Comparison of ENCODE assay signal across 8 cellular contexts in genomic region chr20:50561379-50562078, GRCh38. TPM values are rescaled to one million over a fixed set of nuclear protein-coding genes. Genes with fewer than 3 reads are reported as not detected.
DNase-seq lines count a peak whose midpoint lies in the region; ATAC-seq and TF ChIP-seq lines count a peak whose summit lies in the region.

No MANE protein-coding gene starts in this region.

- no peak overlapping the region for H3K27ac ChIP-seq in breast epithelium

- POLR2A ChIA-PET in MCF 10A (lab: Yijun Ruan, JAX) = interaction anchor here (0.5 to 9.9 kb wide), 28 partner anchors 11 to 396 kb away, joined by 3 to 146 read pairs (median 4); partner anchors contain the start of gene PTPN1

- H3K36me3 ChIP-seq in breast epithelium = no peaks in the 10 kb centered on the region

- H3K27me3 Mint-ChIP-seq in MCF 10A (ENCODE audit: insufficient read depth, unreplicated experiment) = no peaks in the 10 kb centered on the region
- H3K27me3 Mint-ChIP-seq in activated CD8-positive, alpha-beta memory T cell treated with anti-CD3 and anti-CD28 coated beads, Interleukin-2, amount 10 ng/mL, durations not matched to agents 7 days and 5 days = no peaks in the 10 kb centered on the region

- no peaks in the 10 kb centered on the region for H3K4me1 ChIP-seq in breast epithelium

- peaks cover 47% of the 10 kb centered on the region for H3K4me1 Mint-ChIP-seq in MCF 10A (ENCODE audit: insufficient read depth, unreplicated experiment)
- H3K4me1 Mint-ChIP-seq in activated CD8-positive, alpha-beta memory T cell treated with anti-CD3 and anti-CD28 coated beads, Interleukin-2, amount 10 ng/mL, durations not matched to agents 7 days and 5 days = peaks cover 58% of the 10 kb centered on the region

- H3K9me3 Mint-ChIP-seq in MCF 10A (ENCODE audit: unreplicated experiment) = no peaks in the 10 kb centered on the region
- no peaks in the 10 kb centered on the region for H3K9me3 Mint-ChIP-seq in activated CD8-positive, alpha-beta memory T cell treated with anti-CD3 and anti-CD28 coated beads, Interleukin-2, amount 10 ng/mL, durations not matched to agents 7 days and 5 days (ENCODE audit: low read depth)

- H3K4me3 Mint-ChIP-seq in MCF 10A (ENCODE audit: unreplicated experiment) = peak overlapping the region; percentile 55
- peak overlapping the region; percentile 47 for H3K4me3 Mint-ChIP-seq in activated CD8-positive, alpha-beta memory T cell treated with anti-CD3 and anti-CD28 coated beads, Interleukin-2, amount 10 ng/mL, durations not matched to agents 7 days and 5 days

- H3K4me3 ChIP-seq in breast epithelium (no peak overlapping the region), fibroblast of the aortic adventitia (ENCODE audit: low read depth, low read length) (no peak overlapping the region)

- TSS peak; percentile 29 for BruUV-seq in MCF 10A (replicated peaks; lab: Mats Ljungman, UMichigan)

- CTCF ChIA-PET in MCF 10A (lab: Yijun Ruan, JAX) = interaction anchor here (0.6 to 4.4 kb wide), 14 partner anchors 12 to 404 kb away, joined by 3 to 17 read pairs (median 4); no protein-coding TSS in a partner anchor
- CTCF ChIA-PET in activated CD8-positive, alpha-beta memory T cell treated with anti-CD3 and anti-CD28 coated beads, Interleukin-2, amount 10 ng/mL, durations not matched to agents 7 days and 5 days (lab: Charles Lee) = interaction anchor here (1.0 to 2.4 kb wide), 13 partner anchors 9 to 372 kb away, joined by 3 to 16 read pairs (median 4); no protein-coding TSS in a partner anchor

- no peak for TF ChIP-seq POLR2A in breast epithelium (IDR thresholded peaks at IDR 0.05)

- peak; percentile 92 for ATAC-seq in activated CD8-positive, alpha-beta memory T cell treated with anti-CD3 and anti-CD28 coated beads, Interleukin-2, amount 10 ng/mL, durations not matched to agents 7 days and 5 days
- ATAC-seq in GM18867 (IDR thresholded peaks at IDR 0.05; ENCODE audit: unreplicated experiment) = no peak

- intact Hi-C loops in MCF 10A (cut with micrococcal nuclease) = no loop called here
- intact Hi-C loops in breast epithelium (cut with DNase I; ENCODE audit: low total_unique reads) = no loop called here

- H3K9me3 ChIP-seq in breast epithelium = no peaks in the 10 kb centered on the region

- H3K27ac Mint-ChIP-seq in MCF 10A (ENCODE audit: low read depth, unreplicated experiment) = peak overlapping the region; percentile 97
- H3K27ac Mint-ChIP-seq in activated CD8-positive, alpha-beta memory T cell treated with anti-CD3 and anti-CD28 coated beads, Interleukin-2, amount 10 ng/mL, durations not matched to agents 7 days and 5 days = peak overlapping the region; percentile 83

- no peaks in the 10 kb centered on the region for H3K27me3 ChIP-seq in breast epithelium

- H3K36me3 Mint-ChIP-seq in MCF 10A (ENCODE audit: insufficient read depth, unreplicated experiment) = peaks cover 61% of the 10 kb centered on the region
- peaks cover 52% of the 10 kb centered on the region for H3K36me3 Mint-ChIP-seq in activated CD8-positive, alpha-beta memory T cell treated with anti-CD3 and anti-CD28 coated beads, Interleukin-2, amount 10 ng/mL, durations not matched to agents 7 days and 5 days

- DNase-seq in MCF 10A (ENCODE audit: unreplicated experiment) (peak; percentile 89), breast epithelium (ENCODE audit: low spot score in 2 of 2) (no peak), fibroblast of the aortic adventitia (ENCODE audit: low read depth) (peak; percentile 94), NCI-H1417 (lab: John Stamatoyannopoulos, UW) (no peak), NCI-H1105 treated with DMSO at 0.1 percent for 48 hours (lab: John Stamatoyannopoulos, UW) (no peak)
- DNase-seq in activated CD8-positive, alpha-beta memory T cell treated with anti-CD3 and anti-CD28 coated beads, Interleukin-2, amount 10 ng/mL, durations not matched to agents 7 days and 5 days = peak; percentile 77
- DNase-seq in stimulated activated CD4-positive, alpha-beta T cell treated with anti-CD3 and anti-CD28 coated beads, Interleukin-12 subunit alpha, Interleukin-12 subunit beta, amount 100 ng/mL, for 4 hours = peak; percentile 60

- no peak for TF ChIP-seq CTCF in MCF 10A (IDR thresholded peaks at IDR 0.05; ENCODE audit: unreplicated experiment)
- TF ChIP-seq CTCF in breast epithelium (IDR thresholded peaks at IDR 0.05) = no peak
- no peak for TF ChIP-seq CTCF in fibroblast of the aortic adventitia (IDR thresholded peaks at IDR 0.05; ENCODE audit: insufficient read depth, low read length)

RNA-seq across cellular contexts. Expression of gene PTPN1, which starts 51.3 kb away (rescaled TPM):
- total RNA-seq in MCF 10A (2022) = 56.4 and 63.0 TPM in 2 replicates
- 10 to 100 TPM; 23.8 to 29.2 (median 28.5) TPM for total RNA-seq in breast epithelium
- 10 to 100 TPM; 62.5 to 74.7 TPM for total RNA-seq in activated CD8-positive, alpha-beta memory T cell treated with anti-CD3 and anti-CD28 coated beads, Interleukin-2, amount 10 ng/mL, durations not matched to agents 7 days and 5 days
- total RNA-seq in fibroblast of the aortic adventitia (ENCODE audit: low replicate concordance) = 19.9 and 32.4 TPM in 2 replicates

Comparison
In these comparisons a context has a peak if more than half of its experiments do, and no peak if none do; other contexts are left out.
1. DNase-seq: peak in MCF 10A (single experiment), activated CD8-positive, alpha-beta memory T cell treated with anti-CD3 and anti-CD28 coated beads, Interleukin-2, amount 10 ng/mL, durations not matched to agents 7 days and 5 days (single experiment), fibroblast of the aortic adventitia (single experiment) and stimulated activated CD4-positive, alpha-beta T cell treated with anti-CD3 and anti-CD28 coated beads, Interleukin-12 subunit alpha, Interleukin-12 subunit beta, amount 100 ng/mL, for 4 hours (single experiment); none in breast epithelium (0 of 2), NCI-H1417 (0 of 3) and NCI-H1105 treated with DMSO at 0.1 percent for 48 hours (single experiment).